26 cellular contexts compared by ENCODE assay signal in the genomic region with DNA sequence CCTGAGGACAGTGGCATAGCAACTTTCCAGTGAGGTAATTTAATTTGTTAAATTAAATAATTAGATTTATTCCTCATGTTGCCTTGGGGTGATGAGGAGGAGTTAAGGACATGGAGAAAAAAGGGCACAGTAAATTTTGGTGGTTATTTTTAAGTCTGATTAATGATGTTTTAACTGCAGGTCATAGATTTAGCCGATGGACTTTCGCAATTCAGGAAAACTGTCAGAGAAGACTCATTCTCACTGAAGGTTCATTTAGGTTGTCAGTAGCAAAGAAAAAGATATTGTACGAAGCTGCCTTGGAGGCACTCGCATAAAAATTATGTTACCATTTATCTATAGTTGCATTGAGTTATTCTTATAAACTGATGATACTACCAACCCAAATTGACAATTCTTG.
DNase-seq lines count a peak whose midpoint lies in the region; FAIRE-seq and TF ChIP-seq lines count a peak whose summit lies in the region.
"Had no signal": no experiment of that assay in that cellular context is flagged by ENCODE, and none has a peak within 500 bp of the region (broad histone marks: within the 10 kb centered on the region; RNA-seq: fewer than 3 reads in every experiment).

No MANE protein-coding gene starts in this region.

- TF ChIP-seq CTCF in fibroblast of villous mesenchyme (IDR thresholded peaks at IDR 0.05; ENCODE audit: insufficient read depth, low read depth, low read length): no peak
- no peak for TF ChIP-seq CTCF in suprapubic skin (IDR thresholded peaks at IDR 0.05)

- TF ChIP-seq POLR2A in suprapubic skin (IDR thresholded peaks at IDR 0.05): no peak

- no peaks in the 10 kb centered on the region for H3K36me3 ChIP-seq in SJSA1
- no peaks in the 10 kb centered on the region for H3K36me3 ChIP-seq in suprapubic skin
- H3K36me3 ChIP-seq: BE2C, MG63 had no signal

- TF ChIP-seq EP300 in suprapubic skin (IDR thresholded peaks at IDR 0.05): no peak

- peak overlapping the region; percentile 40 for H3K27ac ChIP-seq in SJSA1
- no peak overlapping the region for H3K27ac ChIP-seq in suprapubic skin
- H3K27ac ChIP-seq: KMS-11 had no signal

- DNase-seq in EH (ENCODE audit: low read depth) (peak; percentile 21), HTR-8/SVneo (ENCODE audit: insufficient read length, low spot score) (peak; percentile 1), SJSA1 (ENCODE audit: low read depth in 1 of 2, low spot score in 2 of 2) (no peak), fibroblast of villous mesenchyme (ENCODE audit: low read depth) (peak; percentile 13), suprapubic skin (ENCODE audit: low spot score in 2 of 2) (no peak), SW480 (ENCODE audit: low spot score) (no peak)
- no peak for DNase-seq in activated CD4-positive, alpha-beta T cell treated with anti-CD3 and anti-CD28 coated beads for 1 hour
- DNase-seq in activated CD4-positive, alpha-beta T cell treated with anti-CD3 and anti-CD28 coated beads for 48 hours: no peak
- DNase-seq: BE2C; CD4-positive, CD25-positive, alpha-beta regulatory T cell; COR-L47; DMS153; MG63; NCI-H1048; NCI-H1436; NCI-H2029; NCI-H2171; NCI-H446; NCI-H526 treated with DMSO at 0.1 percent for 48 hours; RPMI8226; SHP77 treated with DMSO at 0.1 percent for 48 hours had no signal

- H3K9me3 ChIP-seq in SJSA1 (replicated peaks) (no peaks in the 10 kb centered on the region), suprapubic skin (no peaks in the 10 kb centered on the region)
- H3K9me3 ChIP-seq: BE2C, MG63 had no signal

- H3K4me1 ChIP-seq in SJSA1 (replicated peaks): peaks cover 23% of the 10 kb centered on the region
- no peaks in the 10 kb centered on the region for H3K4me1 ChIP-seq in suprapubic skin
- H3K4me1 ChIP-seq: BE2C had no signal

- H3K27me3 ChIP-seq in SJSA1 (replicated peaks) (no peaks in the 10 kb centered on the region), suprapubic skin (no peaks in the 10 kb centered on the region)
- H3K27me3 ChIP-seq: MG63 had no signal

- FAIRE-seq in HTR-8/SVneo (lab: Jason Lieb, UNC): no peak
- FAIRE-seq: A204.1, GM12892, GM18507, H54 had no signal

- WGBS in suprapubic skin: 61% methylated on average over 4 of the region's 4 CpGs

- H3K4me3 ChIP-seq in SJSA1 (no peak overlapping the region), fibroblast of villous mesenchyme (ENCODE audit: low read depth, low read length) (no peak overlapping the region), suprapubic skin (no peak overlapping the region)
- H3K4me3 ChIP-seq: MG63 had no signal

Comparison
In these comparisons a context has a peak if more than half of its experiments do, and no peak if none do; other contexts are left out.
1. DNase-seq: peak in EH (single experiment), HTR-8/SVneo (single experiment) and fibroblast of villous mesenchyme (single experiment); none in SJSA1 (0 of 2), activated CD4-positive, alpha-beta T cell treated with anti-CD3 and anti-CD28 coated beads for 1 hour (single experiment), suprapubic skin (0 of 2), activated CD4-positive, alpha-beta T cell treated with anti-CD3 and anti-CD28 coated beads for 48 hours (single experiment) and SW480 (single experiment).